ENCODE assay signal across 10 cellular contexts in genomic region chr13:109256866-109257760, GRCh38.
A peak's percentile ranks its signal among the peaks of the same experiment; 100 is the strongest.
DNase-seq lines count a peak whose midpoint lies in the region; ATAC-seq, FAIRE-seq and TF ChIP-seq lines count a peak whose summit lies in the region.
"Had no signal": no experiment of that assay in that cellular context is flagged by ENCODE, and none has a peak within 500 bp of the region (broad histone marks: within the 10 kb centered on the region; RNA-seq: fewer than 3 reads in every experiment).

No MANE protein-coding gene starts in this region.

- H3K4me1 ChIP-seq in tibial artery (peaks cover 0 to 24% (median 3%) of the 10 kb centered on the region in 4 donors), small intestine (ENCODE audit: control insufficient read depth in 2 of 2, insufficient read depth in 1 of 2, low read depth in 1 of 2, low read length in 1 of 2) (no peaks in the 10 kb centered on the region)

- FAIRE-seq in bronchial epithelial cell (lab: Jason Lieb, UNC) = peak; percentile 98
- no peak for FAIRE-seq in small intestine (lab: Jason Lieb, UNC)

- intact Hi-C loops in tibial artery (cut with DNase I; ENCODE audit: low total_unique reads) = no loop called here

- TF ChIP-seq CTCF in bronchial epithelial cell (IDR thresholded peaks at IDR 0.05; ENCODE audit: insufficient read depth, low read length, severe bottlenecking) (no peak), kidney epithelial cell (IDR thresholded peaks at IDR 0.05; ENCODE audit: insufficient read depth, low read length, poor library complexity, severe bottlenecking) (no peak), tibial artery (IDR thresholded peaks at IDR 0.05) (no peak)

- WGBS in small intestine, 3 donors = 18 to 33% (median 20%) methylated on average over 3 of the region's 3 CpGs

- H3K27ac ChIP-seq in tibial artery (peak overlapping the region; percentile 41 to 53), small intestine (ENCODE audit: low read depth in 1 of 2, low read length in 1 of 2) (no peak overlapping the region)

- H3K36me3 ChIP-seq in bronchial epithelial cell (ENCODE audit: control insufficient read depth, insufficient read depth, low read length) (no peaks in the 10 kb centered on the region), kidney epithelial cell (ENCODE audit: control insufficient read depth, insufficient read depth, low read length) (no peaks in the 10 kb centered on the region), tibial artery (no peaks in the 10 kb centered on the region), small intestine (ENCODE audit: control insufficient read depth in 2 of 2, insufficient read depth in 2 of 2, low read length in 2 of 2) (no peaks in the 10 kb centered on the region)

- H3K9me3 ChIP-seq in tibial artery (peaks cover 0 to 5% (median 0%) of the 10 kb centered on the region in 3 donors), small intestine (ENCODE audit: control insufficient read depth, low read depth) (no peaks in the 10 kb centered on the region)

- H3K4me3 ChIP-seq in bronchial epithelial cell (ENCODE audit: low read depth, low read length) = no peak overlapping the region
- H3K4me3 ChIP-seq in kidney epithelial cell (ENCODE audit: low read depth, low read length) = no peak overlapping the region
- no peak overlapping the region for H3K4me3 ChIP-seq in tibial artery
- no peak overlapping the region for H3K4me3 ChIP-seq in small intestine (ENCODE audit: low read depth in 1 of 2, low read length in 2 of 2)

- DNase-seq in HuH-7.5 (ENCODE audit: low spot score) (peak; percentile 11), bronchial epithelial cell (ENCODE audit: low read depth) (peak; percentile 100), kidney epithelial cell (ENCODE audit: low read depth) (peak; percentile 97), tibial artery (no peak), small intestine (no peak), D341Med (ENCODE audit: low spot score) (no peak)
- DNase-seq: left colon, SHP77 had no signal

- no peak for ATAC-seq in GM21515 (IDR thresholded peaks at IDR 0.05; ENCODE audit: unreplicated experiment)
- no peak for ATAC-seq in GM21825 (IDR thresholded peaks at IDR 0.05; ENCODE audit: unreplicated experiment)
- ATAC-seq: left colon had no signal

- no peaks in the 10 kb centered on the region for H3K27me3 ChIP-seq in bronchial epithelial cell (ENCODE audit: control insufficient read depth, insufficient read depth, low read length)
- no peaks in the 10 kb centered on the region for H3K27me3 ChIP-seq in kidney epithelial cell (ENCODE audit: control insufficient read depth, insufficient read depth, low read length)
- H3K27me3 ChIP-seq in tibial artery = no peaks in the 10 kb centered on the region
- no peaks in the 10 kb centered on the region for H3K27me3 ChIP-seq in small intestine (ENCODE audit: control insufficient read depth in 2 of 2, insufficient read depth in 2 of 2, low read length in 2 of 2)

Comparison
In these comparisons a context has a peak if more than half of its experiments do, and no peak if none do; other contexts are left out.
1. DNase-seq: peak in HuH-7.5 (single experiment), bronchial epithelial cell (single experiment) and kidney epithelial cell (single experiment); none in tibial artery (0 of 2), small intestine (single experiment) and D341Med (single experiment).
2. H3K27ac ChIP-seq: peak in tibial artery (2 of 2); none in small intestine (0 of 2).